In genomic region chr11:46936138-46937110, GRCh38 we compare ENCODE assay signal across 1 cellular context.
TF ChIP-seq lines count a peak whose summit lies in the region.

CSTPP1 (plus strand) TSS chr11:46936761; CDS start chr11:46936806, 45 bp downstream.

TF ChIP-seq in HEK293, 187 proteins besides CTCF, POLR2A, EP300 and RAD21 (continued from another document and continues in another):
- TF ChIP-seq TSHZ1 (tag by site-specific recombination; IDR thresholded peaks at IDR 0.05; ENCODE audit: borderline replicate concordance) (no peak), TRIM28 (IDR thresholded peaks at IDR 0.05; ENCODE audit: borderline replicate concordance, low read length) (peak; percentile 67; the same call in 1 of the 2 replicates), ZIC2 (tag by site-specific recombination; IDR thresholded peaks at IDR 0.05) (no peak), ZNF292 (tag by site-specific recombination; IDR thresholded peaks at IDR 0.05; ENCODE audit: borderline replicate concordance, low read depth) (no peak), ZBTB49 (tag by site-specific recombination; IDR thresholded peaks at IDR 0.05; ENCODE audit: low read depth) (no peak), ZXDB (tag by site-specific recombination; IDR thresholded peaks at IDR 0.05) (peak; percentile 79), ZNF335 (tag by site-specific recombination; conservative IDR thresholded peaks at IDR 0.05) (peak; percentile 70), ZNF513 (tag by site-specific recombination; IDR thresholded peaks at IDR 0.05) (no peak), ZNF664 (tag by site-specific recombination; IDR thresholded peaks at IDR 0.05) (0 out of 2 replicates have a peak, but pooled peaks have one; percentile 8), ZNF785 (tag by site-specific recombination; IDR thresholded peaks at IDR 0.05) (no peak), ZNF239 (tag by site-specific recombination; IDR thresholded peaks at IDR 0.05) (no peak), ZBTB7A (tag by site-specific recombination; IDR thresholded peaks at IDR 0.05; ENCODE audit: low read depth) (no peak), ZBTB11 (tag by site-specific recombination; conservative IDR thresholded peaks at IDR 0.05; ENCODE audit: low read depth) (peak; percentile 99), KLF16 (tag by site-specific recombination; IDR thresholded peaks at IDR 0.05) (peak; percentile 21; the same call in 1 of the 2 replicates), ZNF169 (tag by site-specific recombination; IDR thresholded peaks at IDR 0.05) (no peak), ZNF280D (tag by site-specific recombination; IDR thresholded peaks at IDR 0.05) (no peak), ZNF350 (tag by site-specific recombination; IDR thresholded peaks at IDR 0.05) (no peak), ZBTB6 (tag by site-specific recombination; IDR thresholded peaks at IDR 0.05) (peak; percentile 67; the same call in 1 of the 2 replicates), KLF9 (tag by site-specific recombination; IDR thresholded peaks at IDR 0.05; ENCODE audit: low read depth) (peak; percentile 52), ZNF426 (tag by site-specific recombination; IDR thresholded peaks at IDR 0.05) (no peak), ZNF473 (tag by site-specific recombination; IDR thresholded peaks at IDR 0.05) (no peak), ZNF184 (tag by site-specific recombination; IDR thresholded peaks at IDR 0.05) (peak; percentile 24; the same call in 1 of the 2 replicates), ZNF558 (tag by site-specific recombination; IDR thresholded peaks at IDR 0.05) (no peak), ZNF112 (tag by site-specific recombination; IDR thresholded peaks at IDR 0.05) (no peak), ZNF280C (tag by site-specific recombination; IDR thresholded peaks at IDR 0.05) (no peak), ZNF121 (tag by site-specific recombination; IDR thresholded peaks at IDR 0.05) (no peak), ZNF777 (tag by site-specific recombination; IDR thresholded peaks at IDR 0.05; ENCODE audit: borderline replicate concordance) (no peak), SP7 (tag by site-specific recombination; IDR thresholded peaks at IDR 0.05) (peak; percentile 66; the same call in 1 of the 2 replicates), HOXD13 (CRISPR knock-in tag; IDR thresholded peaks at IDR 0.05; ENCODE audit: borderline replicate concordance) (no peak), ZSCAN23 (tag by site-specific recombination; IDR thresholded peaks at IDR 0.05) (no peak), ZNF274 (IDR thresholded peaks at IDR 0.05; ENCODE audit: low read length) (no peak), ZNF274 (tag by site-specific recombination; IDR thresholded peaks at IDR 0.05; ENCODE audit: borderline replicate concordance) (no peak), ZNF354C (tag by site-specific recombination; IDR thresholded peaks at IDR 0.05; ENCODE audit: borderline replicate concordance, low read depth) (no peak), ZBTB44 (tag by site-specific recombination; IDR thresholded peaks at IDR 0.05) (no peak), ZNF10 (tag by site-specific recombination; IDR thresholded peaks at IDR 0.05) (no peak), ZNF626 (tag by site-specific recombination; IDR thresholded peaks at IDR 0.05) (0 out of 2 replicates have a peak, but pooled peaks have one; percentile 38), PATZ1 (tag by site-specific recombination; IDR thresholded peaks at IDR 0.05) (no peak; the same call in 1 of the 2 replicates), GFI1B (tag by site-specific recombination; IDR thresholded peaks at IDR 0.05) (no peak)
